8 cellular contexts compared by ENCODE assay signal in the genomic region with DNA sequence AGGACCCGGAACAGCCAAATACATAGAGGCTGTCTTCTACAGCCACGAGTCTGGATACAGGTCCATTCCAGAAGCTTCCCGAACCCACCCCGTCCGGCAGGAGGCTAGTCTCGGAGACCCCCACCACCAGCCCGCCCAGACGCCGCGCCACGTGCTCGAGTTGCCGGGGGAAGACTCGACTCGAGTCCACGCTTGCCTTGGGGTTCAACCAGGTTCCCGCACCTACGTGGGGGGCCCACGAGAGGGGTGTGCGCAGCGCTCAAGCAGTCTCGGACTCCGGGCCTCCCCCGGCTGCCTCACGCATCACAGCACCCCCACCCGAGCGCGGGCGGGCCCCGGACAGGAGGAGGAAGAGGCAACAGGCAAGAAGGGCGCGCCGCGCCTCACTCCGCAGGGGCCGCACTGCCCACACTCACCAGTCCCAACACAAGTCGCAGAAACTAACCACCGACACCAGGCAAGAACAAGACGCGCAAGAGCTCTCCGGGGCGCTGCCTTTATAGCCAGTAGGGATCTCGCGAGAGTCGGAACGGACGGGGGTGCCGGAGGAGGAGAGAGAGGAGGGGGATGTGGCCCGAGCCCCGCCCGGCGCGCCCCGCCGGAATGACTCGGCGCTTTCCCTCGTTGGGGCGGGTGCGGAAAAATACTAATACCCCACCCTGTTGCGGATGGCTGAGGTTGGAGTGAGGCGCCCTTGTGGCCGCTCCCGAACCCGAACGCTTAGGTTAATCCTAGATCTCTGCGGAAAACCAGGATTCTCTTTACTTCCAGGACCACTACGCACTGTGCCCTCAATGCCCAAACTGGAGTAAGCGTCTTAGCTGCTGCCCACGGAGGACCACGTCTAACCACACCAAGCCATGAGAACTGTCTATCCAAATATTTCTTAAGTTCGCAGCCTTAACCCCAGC. TPM values are rescaled to one million over a fixed set of nuclear protein-coding genes. Genes with fewer than 3 reads are reported as not detected.
DNase-seq lines count a peak whose midpoint lies in the region; TF ChIP-seq lines count a peak whose summit lies in the region.

A gene (minus strand): TSS at position 472 of the 911 bp plus-strand sequence. CDS start 2,841 bp downstream, outside the sequence.

- no peaks in the 10 kb centered on the region for H3K9me2 ChIP-seq in neural cell (ENCODE audit: insufficient read depth, low read length)

- H3K36me3 ChIP-seq in neural cell (ENCODE audit: insufficient read depth, low read length) (no peaks in the 10 kb centered on the region), stomach (peaks cover 12 to 21% (median 16%) of the 10 kb centered on the region in 4 donors)

- H3K27ac ChIP-seq in neural cell (ENCODE audit: low read length) (peak within 1 kb of the TSS; percentile 45), stomach (peak within 1 kb of the TSS; percentile 84 to 95 (median 92))

- no peaks in the 10 kb centered on the region for H3K9me3 ChIP-seq in neural cell (ENCODE audit: low read length)
- H3K9me3 ChIP-seq in stomach = no peaks in the 10 kb centered on the region

- no peaks in the 10 kb centered on the region for H4K20me1 ChIP-seq in neural cell (ENCODE audit: insufficient read depth)

- TF ChIP-seq RAD21 in neural cell (conservative IDR thresholded peaks at IDR 0.05) = peak; percentile 26

- peak within 1 kb of the TSS; percentile 75 for H3K9ac ChIP-seq in neural cell (ENCODE audit: low read length)

- H2AFZ ChIP-seq in neural cell (ENCODE audit: low read depth, low read length) = peak within 1 kb of the TSS; percentile 73

- DNase-seq in EL = peak; percentile 96
- peak; percentile 97 for DNase-seq in H4 (ENCODE audit: low spot score)
- DNase-seq in LoVo (ENCODE audit: low spot score) = peak; percentile 95
- peak; percentile 88 to 95 for DNase-seq in SHP77 (lab: John Stamatoyannopoulos, UW)
- DNase-seq in activated effector memory CD4-positive, alpha-beta T cell treated with anti-CD3 and anti-CD28 coated beads, Interleukin-2, amount 50 U/mL, for 16 hours = peak; percentile 98
- DNase-seq in fibroblast of the conjunctiva (ENCODE audit: low read depth) = peak; percentile 94
- peak; percentile 97 for DNase-seq in stomach

- peaks cover 12 to 39% (median 27%) of the 10 kb centered on the region in 4 donors for H3K4me1 ChIP-seq in stomach

- TF ChIP-seq POLR2A in stomach (IDR thresholded peaks at IDR 0.05) = peak in 2 of 4 donors; percentile 93 to 99

- H3K79me2 ChIP-seq in neural cell (replicated peaks; ENCODE audit: insufficient read depth, low read length) = peaks cover 18% of the 10 kb centered on the region

- H3K4me2 ChIP-seq in neural cell (ENCODE audit: low read length) = peak within 1 kb of the TSS; percentile 87

- TF ChIP-seq CTCF in neural cell (IDR thresholded peaks at IDR 0.05; ENCODE audit: poor library complexity, severe bottlenecking) (peak; percentile 41), stomach (IDR thresholded peaks at IDR 0.05) (no peak)

- H3K27me3 ChIP-seq in neural cell (ENCODE audit: insufficient read depth, low read depth, low read length) (no peaks in the 10 kb centered on the region), stomach (no peaks in the 10 kb centered on the region)

- intact Hi-C loops in stomach (cut with DNase I; ENCODE audit: low total_unique reads) = no loop called here

- H3F3A ChIP-seq in neural cell (ENCODE audit: insufficient read depth, low read length, poor library complexity, severe bottlenecking) = no peaks in the 10 kb centered on the region

- WGBS in stomach, 5 donors = 0 to 1% (median 0%) methylated on average over 33 to 72 of the region's 72 CpGs

- H3K4me3 ChIP-seq in neural cell (ENCODE audit: low read length) = peak within 1 kb of the TSS; percentile 97
- peak within 1 kb of the TSS; percentile 80 to 96 (median 94) for H3K4me3 ChIP-seq in stomach

- peak; percentile 16 for TF ChIP-seq EP300 in neural cell (conservative IDR thresholded peaks at IDR 0.05; ENCODE audit: poor library complexity, severe bottlenecking)
- no peak for TF ChIP-seq EP300 in stomach (IDR thresholded peaks at IDR 0.05)

TF ChIP-seq in neural cell, 6 proteins besides CTCF, POLR2A, EP300 and RAD21:
- no peak for TF ChIP-seq EZH2 (IDR thresholded peaks at IDR 0.05; ENCODE audit: borderline replicate concordance, insufficient read depth, low read length, poor library complexity, severe bottlenecking)
- TF ChIP-seq MXI1 (conservative IDR thresholded peaks at IDR 0.05; ENCODE audit: poor library complexity, severe bottlenecking) = peak; percentile 92
- no peak for TF ChIP-seq TAF1 (IDR thresholded peaks at IDR 0.05; ENCODE audit: low read depth)
- TF ChIP-seq POLR2AphosphoS5 (IDR thresholded peaks at IDR 0.05) = peak; percentile 92
- TF ChIP-seq, protein P1, sequence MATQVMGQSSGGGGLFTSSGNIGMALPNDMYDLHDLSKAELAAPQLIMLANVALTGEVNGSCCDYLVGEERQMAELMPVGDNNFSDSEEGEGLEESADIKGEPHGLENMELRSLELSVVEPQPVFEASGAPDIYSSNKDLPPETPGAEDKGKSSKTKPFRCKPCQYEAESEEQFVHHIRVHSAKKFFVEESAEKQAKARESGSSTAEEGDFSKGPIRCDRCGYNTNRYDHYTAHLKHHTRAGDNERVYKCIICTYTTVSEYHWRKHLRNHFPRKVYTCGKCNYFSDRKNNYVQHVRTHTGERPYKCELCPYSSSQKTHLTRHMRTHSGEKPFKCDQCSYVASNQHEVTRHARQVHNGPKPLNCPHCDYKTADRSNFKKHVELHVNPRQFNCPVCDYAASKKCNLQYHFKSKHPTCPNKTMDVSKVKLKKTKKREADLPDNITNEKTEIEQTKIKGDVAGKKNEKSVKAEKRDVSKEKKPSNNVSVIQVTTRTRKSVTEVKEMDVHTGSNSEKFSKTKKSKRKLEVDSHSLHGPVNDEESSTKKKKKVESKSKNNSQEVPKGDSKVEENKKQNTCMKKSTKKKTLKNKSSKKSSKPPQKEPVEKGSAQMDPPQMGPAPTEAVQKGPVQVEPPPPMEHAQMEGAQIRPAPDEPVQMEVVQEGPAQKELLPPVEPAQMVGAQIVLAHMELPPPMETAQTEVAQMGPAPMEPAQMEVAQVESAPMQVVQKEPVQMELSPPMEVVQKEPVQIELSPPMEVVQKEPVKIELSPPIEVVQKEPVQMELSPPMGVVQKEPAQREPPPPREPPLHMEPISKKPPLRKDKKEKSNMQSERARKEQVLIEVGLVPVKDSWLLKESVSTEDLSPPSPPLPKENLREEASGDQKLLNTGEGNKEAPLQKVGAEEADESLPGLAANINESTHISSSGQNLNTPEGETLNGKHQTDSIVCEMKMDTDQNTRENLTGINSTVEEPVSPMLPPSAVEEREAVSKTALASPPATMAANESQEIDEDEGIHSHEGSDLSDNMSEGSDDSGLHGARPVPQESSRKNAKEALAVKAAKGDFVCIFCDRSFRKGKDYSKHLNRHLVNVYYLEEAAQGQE (IDR thresholded peaks at IDR 0.05; ENCODE audit: borderline replicate concordance) = peak; percentile 21
- peak; percentile 51 for TF ChIP-seq SMC3 (conservative IDR thresholded peaks at IDR 0.05; ENCODE audit: poor library complexity)

RNA-seq across cellular contexts. Expression of the gene that starts here (rescaled TPM):
- 2,740 and 3,006 TPM in 2 replicates for total RNA-seq in H4 (2014; rRNA removed; shearing (Covaris generic))
- polyA plus RNA-seq in neural cell = 239 and 304 TPM in 2 replicates
- polyA minus RNA-seq in neural cell = 75.4 and 84.0 TPM in 2 replicates
- 100 to 1,000 TPM in 4 of 5 donors, 10 to 100 TPM in 1; 77.6 to 447 (median 187) TPM for total RNA-seq in stomach
- 100 to 1,000 TPM; 570 to 892 (median 660) TPM for polyA plus RNA-seq in stomach

Comparison
In these comparisons a context has a peak if more than half of its experiments do, and no peak if none do; other contexts are left out.
1. Peak in every context shown above with its lines: DNase-seq, H3K4me3 ChIP-seq and H3K27ac ChIP-seq.